Comparison of ENCODE assay signal across 9 cellular contexts in genomic region chr11:128908391-128909246, GRCh38. TPM values are rescaled to one million over a fixed set of nuclear protein-coding genes. Genes with fewer than 3 reads are reported as not detected.
DNase-seq lines count a peak whose midpoint lies in the region; ATAC-seq and TF ChIP-seq lines count a peak whose summit lies in the region.
"Had no signal": no experiment of that assay in that cellular context is flagged by ENCODE, and none has a peak within 500 bp of the region (broad histone marks: within the 10 kb centered on the region; RNA-seq: fewer than 3 reads in every experiment).

No MANE protein-coding gene starts in this region.

- H3K4me3 Mint-ChIP-seq in nephron progenitor cell (no peak overlapping the region), immature natural killer cell (no peak overlapping the region)

- H3K27ac Mint-ChIP-seq in nephron progenitor cell (no peak overlapping the region), immature natural killer cell (no peak overlapping the region)

- peaks cover 22% of the 10 kb centered on the region for H3K4me1 Mint-ChIP-seq in nephron progenitor cell
- peaks cover 20 to 29% of the 10 kb centered on the region in 2 donors for H3K4me1 Mint-ChIP-seq in immature natural killer cell

- ATAC-seq in gastrocnemius medialis: no peak
- no peak for ATAC-seq in HG02623 (IDR thresholded peaks at IDR 0.05; ENCODE audit: unreplicated experiment)

- H3K27ac ChIP-seq in SJSA1: no peak overlapping the region
- H3K27ac ChIP-seq in gastrocnemius medialis: no peak overlapping the region

- no peak for TF ChIP-seq POLR2A in gastrocnemius medialis (IDR thresholded peaks at IDR 0.05)

- H3K36me3 Mint-ChIP-seq in nephron progenitor cell (ENCODE audit: low read depth) (no peaks in the 10 kb centered on the region), immature natural killer cell (peaks cover 0 to 3% (median 0%) of the 10 kb centered on the region in 3 donors)

- DNase-seq in ELR (ENCODE audit: low read depth) (peak; percentile 84), SJSA1 (ENCODE audit: low read depth in 1 of 2, low spot score in 2 of 2) (peak; percentile 19 to 44), globus pallidus (ENCODE audit: low spot score) (peak; percentile 40), gastrocnemius medialis (peak; percentile 28 to 56), nephron progenitor cell (no peak), NCI-H526 treated with DMSO at 0.1 percent for 48 hours (lab: John Stamatoyannopoulos, UW) (no peak), immature natural killer cell (no peak)

- H3K9me3 Mint-ChIP-seq in nephron progenitor cell (peaks cover 15% of the 10 kb centered on the region), immature natural killer cell (no peaks in the 10 kb centered on the region)

- peaks cover 8% of the 10 kb centered on the region for H3K4me1 ChIP-seq in SJSA1 (replicated peaks)
- H3K4me1 ChIP-seq in gastrocnemius medialis: peaks cover 7 to 10% of the 10 kb centered on the region in 2 donors

- H3K27me3 ChIP-seq in SJSA1 (replicated peaks): no peaks in the 10 kb centered on the region
- H3K27me3 ChIP-seq in gastrocnemius medialis: peaks cover 26 to 39% (median 32%) of the 10 kb centered on the region in 3 donors

- intact Hi-C loops in gastrocnemius medialis (cut with DNase I; ENCODE audit: low total_unique reads): no loop called here

- H3K4me3 ChIP-seq in SJSA1 (no peak overlapping the region), gastrocnemius medialis (no peak overlapping the region)

- H3K36me3 ChIP-seq in SJSA1: no peaks in the 10 kb centered on the region
- H3K36me3 ChIP-seq in gastrocnemius medialis: no peaks in the 10 kb centered on the region

- H3K27me3 Mint-ChIP-seq in nephron progenitor cell (ENCODE audit: low read depth, poor library complexity) (peaks cover 69% of the 10 kb centered on the region), immature natural killer cell (ENCODE audit: low read depth in 3 of 3) (peaks cover 14 to 32% (median 30%) of the 10 kb centered on the region in 3 donors)

- H3K9me3 ChIP-seq in SJSA1 (replicated peaks) (no peaks in the 10 kb centered on the region), gastrocnemius medialis (no peaks in the 10 kb centered on the region)

- in situ Hi-C loops in gastrocnemius medialis (cut with MboI; ENCODE audit: low sequenced_read_pairs in 4 of 4): loop anchor here in 1 of 4 donors (25.0 kb wide), 1 partner anchor 104 kb away; no protein-coding TSS in a partner anchor

- TF ChIP-seq CTCF in gastrocnemius medialis (IDR thresholded peaks at IDR 0.05 in 4 of 5, conservative IDR thresholded peaks at IDR 0.05 in 1 of 5): no peak
- TF ChIP-seq CTCF in nephron progenitor cell (IDR thresholded peaks at IDR 0.05): no peak

RNA-seq across cellular contexts. Expression of gene KCNJ5, which starts 17.5 kb away (rescaled TPM):
- total RNA-seq in SJSA1 (2014; rRNA removed; shearing (Covaris generic)): not detected in 2 replicates
- total RNA-seq in gastrocnemius medialis: under 1 TPM in 2 of 4 donors, not detected in 2; 0.24 to 0.46 TPM
- not detected for polyA plus RNA-seq in immature natural killer cell
- total RNA-seq: T-helper 2 cell treated with Interferon-gamma antibody and Interleukin-4, amounts not matched to agents 100 ng/mL and 5 ng/mL, for 36 hours had no signal

RNA-seq across cellular contexts. Expression of gene TP53AIP1, which starts 34.1 kb away (rescaled TPM):
- not detected in 2 replicates for total RNA-seq in SJSA1 (2014; rRNA removed; shearing (Covaris generic))
- total RNA-seq in gastrocnemius medialis: not detected
- not detected for polyA plus RNA-seq in immature natural killer cell
- total RNA-seq: T-helper 2 cell treated with Interferon-gamma antibody and Interleukin-4, amounts not matched to agents 100 ng/mL and 5 ng/mL, for 36 hours had no signal

RNA-seq across cellular contexts. Expression of gene KCNJ1, which starts 41.5 kb away (rescaled TPM):
- total RNA-seq in SJSA1 (2014; rRNA removed; shearing (Covaris generic)): not detected in 2 replicates
- total RNA-seq in gastrocnemius medialis: 1 to 10 TPM in 1 of 4 donors, not detected in 3; 3.1 TPM
- not detected for polyA plus RNA-seq in immature natural killer cell
- total RNA-seq: T-helper 2 cell treated with Interferon-gamma antibody and Interleukin-4, amounts not matched to agents 100 ng/mL and 5 ng/mL, for 36 hours had no signal

Comparison
In these comparisons a context has a peak if more than half of its experiments do, and no peak if none do; other contexts are left out.
1. DNase-seq: peak in ELR (single experiment), SJSA1 (2 of 2), globus pallidus (single experiment) and gastrocnemius medialis (2 of 2); none in nephron progenitor cell (single experiment), NCI-H526 treated with DMSO at 0.1 percent for 48 hours (single experiment) and immature natural killer cell (0 of 3).